Comparison of ENCODE assay signal across 8 cellular contexts in the genomic region with DNA sequence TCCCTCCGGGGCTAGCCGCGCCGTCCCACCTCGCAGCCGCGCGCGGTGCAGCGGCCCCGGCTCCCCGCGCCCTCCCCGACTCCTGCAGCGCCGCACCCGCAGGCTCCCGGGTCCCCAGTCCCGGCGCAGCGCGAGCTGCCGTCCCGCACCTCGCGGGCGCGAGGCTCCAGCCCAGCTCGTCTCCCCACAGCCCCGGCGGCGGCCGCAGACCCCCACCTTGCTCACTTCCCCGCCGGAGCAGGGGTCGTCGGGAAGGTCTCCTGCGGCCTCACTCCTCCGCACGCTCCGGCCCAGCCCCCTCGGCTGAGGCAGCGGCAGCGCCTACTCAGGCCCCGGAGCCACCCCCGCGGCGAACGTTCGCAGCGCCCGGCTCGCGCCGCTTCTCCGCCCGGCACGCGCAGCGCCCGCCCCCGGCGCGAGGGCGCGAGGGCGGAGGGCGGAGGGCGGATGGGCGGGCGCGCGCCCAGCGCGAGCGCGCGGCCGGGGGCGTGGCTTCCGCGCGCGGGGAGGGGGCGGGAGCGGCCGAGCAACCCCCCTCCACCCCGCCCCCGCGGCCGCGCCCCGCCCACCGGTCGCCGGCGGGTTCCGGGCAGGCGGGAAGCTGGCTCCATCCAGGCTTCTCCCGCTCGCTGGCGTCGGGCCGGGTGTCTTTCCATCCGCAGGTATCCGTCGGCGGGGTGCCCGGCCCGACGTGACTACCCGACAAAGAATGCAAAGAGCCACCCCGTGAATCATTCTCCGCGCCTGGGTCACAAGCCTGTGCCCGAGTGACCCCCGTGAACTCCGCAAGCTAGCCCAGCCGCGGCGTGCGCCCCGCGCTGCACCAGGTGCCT. TPM values are rescaled to one million over a fixed set of nuclear protein-coding genes. Genes with fewer than 3 reads are reported as not detected.
DNase-seq lines count a peak whose midpoint lies in the region; ATAC-seq and TF ChIP-seq lines count a peak whose summit lies in the region.

DTNB (minus strand) TSS at position 408 of the 833 bp plus-strand sequence. CDS start 20,917 bp downstream, outside the sequence.

- H3K9me3 Mint-ChIP-seq in activated T-helper 2 cell treated with anti-CD3 and anti-CD28 coated beads, Interferon-gamma antibody, Interleukin-2, Interleukin-4, amounts not matched to agents 10 μg/mL and 5 μg/mL and 100 μg/mL, durations not matched to agents 14 hours and 24 hours and 36 hours, result no peaks in the 10 kb centered on the region
- H3K9me3 Mint-ChIP-seq in stimulated activated naive CD8-positive, alpha-beta T cell treated with anti-CD3 and anti-CD28 coated beads, Interleukin-15, amount 100 ng/mL, for 72 hours, result no peaks in the 10 kb centered on the region

- H3K4me1 Mint-ChIP-seq in activated T-helper 2 cell treated with anti-CD3 and anti-CD28 coated beads, Interferon-gamma antibody, Interleukin-2, Interleukin-4, amounts not matched to agents 10 μg/mL and 5 μg/mL and 100 μg/mL, durations not matched to agents 14 hours and 24 hours and 36 hours (ENCODE audit: low read depth), result peaks cover 34% of the 10 kb centered on the region
- H3K4me1 Mint-ChIP-seq in stimulated activated naive CD8-positive, alpha-beta T cell treated with anti-CD3 and anti-CD28 coated beads, Interleukin-15, amount 100 ng/mL, for 72 hours, result peaks cover 26% of the 10 kb centered on the region

- peak within 1 kb of the TSS; percentile 98 for H3K27ac ChIP-seq in RWPE1
- H3K27ac ChIP-seq in neural cell (ENCODE audit: low read length), result peak within 1 kb of the TSS; percentile 74

- H3K27me3 Mint-ChIP-seq in activated T-helper 2 cell treated with anti-CD3 and anti-CD28 coated beads, Interferon-gamma antibody, Interleukin-2, Interleukin-4, amounts not matched to agents 10 μg/mL and 5 μg/mL and 100 μg/mL, durations not matched to agents 14 hours and 24 hours and 36 hours (ENCODE audit: low read depth), result peaks cover 18% of the 10 kb centered on the region
- no peaks in the 10 kb centered on the region for H3K27me3 Mint-ChIP-seq in stimulated activated naive CD8-positive, alpha-beta T cell treated with anti-CD3 and anti-CD28 coated beads, Interleukin-15, amount 100 ng/mL, for 72 hours

- H3F3A ChIP-seq in neural cell (ENCODE audit: insufficient read depth, low read length, poor library complexity, severe bottlenecking), result no peaks in the 10 kb centered on the region

- peak within 1 kb of the TSS; percentile 85 for H3K4me2 ChIP-seq in neural cell (ENCODE audit: low read length)

- no peak for TF ChIP-seq EP300 in neural cell (conservative IDR thresholded peaks at IDR 0.05; ENCODE audit: poor library complexity, severe bottlenecking)

- DNase-seq in D341Med (ENCODE audit: low spot score) (peak; percentile 97), HT1080 (ENCODE audit: low read depth) (peak; percentile 64), RWPE1 (ENCODE audit: low spot score) (peak; percentile 91), fibroblast of the aortic adventitia (ENCODE audit: low read depth) (peak; percentile 34)
- peak; percentile 73 for DNase-seq in activated T-helper 2 cell treated with anti-CD3 and anti-CD28 coated beads, Interferon-gamma antibody, Interleukin-2, Interleukin-4, amounts not matched to agents 10 μg/mL and 5 μg/mL and 100 μg/mL, durations not matched to agents 14 hours and 24 hours and 36 hours (ENCODE audit: low spot score)
- peak; percentile 74 to 77 for DNase-seq in stimulated activated naive CD8-positive, alpha-beta T cell treated with anti-CD3 and anti-CD28 coated beads, Interleukin-15, amount 100 ng/mL, for 72 hours

- POLR2A ChIA-PET in RWPE1 (lab: Yijun Ruan, JAX; ENCODE audit: low non-redundant PET), result no interaction called here

- H3K79me2 ChIP-seq in neural cell (replicated peaks; ENCODE audit: insufficient read depth, low read length), result peaks cover 30% of the 10 kb centered on the region

- no peak for TF ChIP-seq CTCF in RWPE1 (conservative IDR thresholded peaks at IDR 0.05; ENCODE audit: low read depth)
- TF ChIP-seq CTCF in fibroblast of the aortic adventitia (IDR thresholded peaks at IDR 0.05; ENCODE audit: insufficient read depth, low read length), result no peak
- peak; percentile 25 for TF ChIP-seq CTCF in neural cell (IDR thresholded peaks at IDR 0.05; ENCODE audit: poor library complexity, severe bottlenecking)

- H4K20me1 ChIP-seq in neural cell (ENCODE audit: insufficient read depth), result no peaks in the 10 kb centered on the region

- no peak for TF ChIP-seq RAD21 in neural cell (conservative IDR thresholded peaks at IDR 0.05)

- H3K27ac Mint-ChIP-seq in activated T-helper 2 cell treated with anti-CD3 and anti-CD28 coated beads, Interferon-gamma antibody, Interleukin-2, Interleukin-4, amounts not matched to agents 10 μg/mL and 5 μg/mL and 100 μg/mL, durations not matched to agents 14 hours and 24 hours and 36 hours, result peak within 1 kb of the TSS; percentile 68
- H3K27ac Mint-ChIP-seq in stimulated activated naive CD8-positive, alpha-beta T cell treated with anti-CD3 and anti-CD28 coated beads, Interleukin-15, amount 100 ng/mL, for 72 hours, result peak within 1 kb of the TSS in 1 of 2 donors; percentile 62

- H3K4me3 ChIP-seq in fibroblast of the aortic adventitia (ENCODE audit: low read depth, low read length) (peak within 1 kb of the TSS; percentile 77), neural cell (ENCODE audit: low read length) (peak within 1 kb of the TSS; percentile 97)

- H3K36me3 Mint-ChIP-seq in activated T-helper 2 cell treated with anti-CD3 and anti-CD28 coated beads, Interferon-gamma antibody, Interleukin-2, Interleukin-4, amounts not matched to agents 10 μg/mL and 5 μg/mL and 100 μg/mL, durations not matched to agents 14 hours and 24 hours and 36 hours (ENCODE audit: low read depth), result no peaks in the 10 kb centered on the region

- no peaks in the 10 kb centered on the region for H3K36me3 ChIP-seq in neural cell (ENCODE audit: insufficient read depth, low read length)

- CTCF ChIA-PET in RWPE1 (lab: Yijun Ruan, JAX), result interaction anchor here (0.6 to 2.0 kb wide), 4 partner anchors 14 to 677 kb away, joined by 3 to 11 read pairs (median 3); no protein-coding TSS in a partner anchor

- no peaks in the 10 kb centered on the region for H3K9me2 ChIP-seq in neural cell (ENCODE audit: insufficient read depth, low read length)

- intact Hi-C loops in activated T-helper 2 cell treated with anti-CD3 and anti-CD28 coated beads, Interferon-gamma antibody, Interleukin-2, Interleukin-4, amounts not matched to agents 10 μg/mL and 5 μg/mL and 100 μg/mL, durations not matched to agents 14 hours and 24 hours and 36 hours (cut with micrococcal nuclease), result loop anchor here (5.0 to 10.0 kb wide), 4 partner anchors 86 to 311 kb away; partner anchors contain the start of gene ASXL2

- no peaks in the 10 kb centered on the region for H3K27me3 ChIP-seq in neural cell (ENCODE audit: insufficient read depth, low read depth, low read length)

- H3K4me3 Mint-ChIP-seq in activated T-helper 2 cell treated with anti-CD3 and anti-CD28 coated beads, Interferon-gamma antibody, Interleukin-2, Interleukin-4, amounts not matched to agents 10 μg/mL and 5 μg/mL and 100 μg/mL, durations not matched to agents 14 hours and 24 hours and 36 hours (ENCODE audit: low read depth), result peak within 1 kb of the TSS; percentile 81
- peak within 1 kb of the TSS; percentile 85 to 90 for H3K4me3 Mint-ChIP-seq in stimulated activated naive CD8-positive, alpha-beta T cell treated with anti-CD3 and anti-CD28 coated beads, Interleukin-15, amount 100 ng/mL, for 72 hours

- peak within 1 kb of the TSS; percentile 80 for H2AFZ ChIP-seq in neural cell (ENCODE audit: low read depth, low read length)

- peak within 1 kb of the TSS; percentile 86 for H3K9ac ChIP-seq in neural cell (ENCODE audit: low read length)

- H3K9me3 ChIP-seq in neural cell (ENCODE audit: low read length), result no peaks in the 10 kb centered on the region

- ATAC-seq in GM21360 (IDR thresholded peaks at IDR 0.05; ENCODE audit: unreplicated experiment), result peak; percentile 67
- ATAC-seq in stimulated activated naive CD8-positive, alpha-beta T cell treated with anti-CD3 and anti-CD28 coated beads, Interleukin-15, amount 100 ng/mL, for 72 hours, result peak; percentile 85

TF ChIP-seq in neural cell, 6 proteins besides CTCF, POLR2A, EP300 and RAD21 (continues in another document):
- TF ChIP-seq SMC3 (conservative IDR thresholded peaks at IDR 0.05; ENCODE audit: poor library complexity) (no peak), POLR2AphosphoS5 (IDR thresholded peaks at IDR 0.05) (peak; percentile 78), TAF1 (IDR thresholded peaks at IDR 0.05; ENCODE audit: low read depth) (no peak)
- TF ChIP-seq, protein P1, sequence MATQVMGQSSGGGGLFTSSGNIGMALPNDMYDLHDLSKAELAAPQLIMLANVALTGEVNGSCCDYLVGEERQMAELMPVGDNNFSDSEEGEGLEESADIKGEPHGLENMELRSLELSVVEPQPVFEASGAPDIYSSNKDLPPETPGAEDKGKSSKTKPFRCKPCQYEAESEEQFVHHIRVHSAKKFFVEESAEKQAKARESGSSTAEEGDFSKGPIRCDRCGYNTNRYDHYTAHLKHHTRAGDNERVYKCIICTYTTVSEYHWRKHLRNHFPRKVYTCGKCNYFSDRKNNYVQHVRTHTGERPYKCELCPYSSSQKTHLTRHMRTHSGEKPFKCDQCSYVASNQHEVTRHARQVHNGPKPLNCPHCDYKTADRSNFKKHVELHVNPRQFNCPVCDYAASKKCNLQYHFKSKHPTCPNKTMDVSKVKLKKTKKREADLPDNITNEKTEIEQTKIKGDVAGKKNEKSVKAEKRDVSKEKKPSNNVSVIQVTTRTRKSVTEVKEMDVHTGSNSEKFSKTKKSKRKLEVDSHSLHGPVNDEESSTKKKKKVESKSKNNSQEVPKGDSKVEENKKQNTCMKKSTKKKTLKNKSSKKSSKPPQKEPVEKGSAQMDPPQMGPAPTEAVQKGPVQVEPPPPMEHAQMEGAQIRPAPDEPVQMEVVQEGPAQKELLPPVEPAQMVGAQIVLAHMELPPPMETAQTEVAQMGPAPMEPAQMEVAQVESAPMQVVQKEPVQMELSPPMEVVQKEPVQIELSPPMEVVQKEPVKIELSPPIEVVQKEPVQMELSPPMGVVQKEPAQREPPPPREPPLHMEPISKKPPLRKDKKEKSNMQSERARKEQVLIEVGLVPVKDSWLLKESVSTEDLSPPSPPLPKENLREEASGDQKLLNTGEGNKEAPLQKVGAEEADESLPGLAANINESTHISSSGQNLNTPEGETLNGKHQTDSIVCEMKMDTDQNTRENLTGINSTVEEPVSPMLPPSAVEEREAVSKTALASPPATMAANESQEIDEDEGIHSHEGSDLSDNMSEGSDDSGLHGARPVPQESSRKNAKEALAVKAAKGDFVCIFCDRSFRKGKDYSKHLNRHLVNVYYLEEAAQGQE (IDR thresholded peaks at IDR 0.05; ENCODE audit: borderline replicate concordance), result peak; percentile 55

RNA-seq across cellular contexts. Expression of gene DTNB, which starts in this region (rescaled TPM):
- total RNA-seq in HT1080 (2014; rRNA removed; shearing (Covaris generic)), result 6.0 and 9.1 TPM in 2 replicates
- 8.5 and 9.0 TPM in 2 replicates for polyA plus RNA-seq in HT1080 (2015; cell fraction: cytosol; rRNA removed)
- polyA plus RNA-seq in HT1080 (2015; cell fraction: nucleus; rRNA removed), result 11.2 and 11.6 TPM in 2 replicates
- total RNA-seq in activated T-helper 2 cell treated with anti-CD3 and anti-CD28 coated beads, Interferon-gamma antibody, Interleukin-2, Interleukin-4, amounts not matched to agents 10 μg/mL and 5 μg/mL and 100 μg/mL, durations not matched to agents 14 hours and 24 hours and 36 hours, result 32.1 and 33.9 TPM in 2 replicates
- 4.1 and 11.7 TPM in 2 replicates for total RNA-seq in fibroblast of the aortic adventitia (ENCODE audit: low replicate concordance)
- 22.5 and 37.4 TPM in 2 replicates for polyA plus RNA-seq in neural cell
- 49.2 and 54.8 TPM in 2 replicates for polyA minus RNA-seq in neural cell

Comparison
In these comparisons a context has a peak if more than half of its experiments do, and no peak if none do; other contexts are left out.
1. Peak in every context shown above with its lines: DNase-seq, ATAC-seq, H3K4me3 ChIP-seq and H3K27ac ChIP-seq.
2. DNase-seq: peak in every context shown above with its lines; median percentile 97 in D341Med; 91 in RWPE1; 76 in stimulated activated naive CD8-positive, alpha-beta T cell treated with anti-CD3 and anti-CD28 coated beads, Interleukin-15, amount 100 ng/mL, for 72 hours; 73 in activated T-helper 2 cell treated with anti-CD3 and anti-CD28 coated beads, Interferon-gamma antibody, Interleukin-2, Interleukin-4, amounts not matched to agents 10 μg/mL and 5 μg/mL and 100 μg/mL, durations not matched to agents 14 hours and 24 hours and 36 hours; 64 in HT1080; 34 in fibroblast of the aortic adventitia.